32 cellular contexts compared by ENCODE assay signal in the genomic region with DNA sequence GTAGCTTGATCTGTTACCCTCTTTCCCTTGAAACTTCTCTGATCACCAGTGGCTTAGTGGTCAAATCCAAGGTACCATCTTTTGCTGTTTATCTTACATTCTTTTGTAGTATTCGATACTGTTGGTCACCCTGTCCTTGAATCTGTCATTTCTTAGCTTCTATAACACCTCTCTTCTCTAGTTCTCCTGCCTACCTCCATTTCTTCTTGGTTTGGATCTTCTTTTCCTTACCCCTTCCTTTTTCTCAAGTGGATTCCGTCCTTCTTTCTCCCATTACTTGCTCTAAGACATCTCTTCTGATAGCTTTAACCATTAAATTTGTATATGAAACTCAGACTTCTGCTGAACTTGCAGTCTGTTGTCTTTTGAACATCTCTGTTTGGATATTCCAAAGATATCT.
"Had no signal": no experiment of that assay in that cellular context is flagged by ENCODE, and none has a peak within 500 bp of the region (broad histone marks: within the 10 kb centered on the region; RNA-seq: fewer than 3 reads in every experiment).

No MANE protein-coding gene starts in this region.

- H3K9ac ChIP-seq: SK-N-SH had no signal

- H3K4me3 Mint-ChIP-seq: activated CD4-positive, alpha-beta T cell treated with anti-CD3 and anti-CD28 coated beads, Interleukin-2, amount 10 ng/mL, durations not matched to agents 24 days and 14 days; activated CD8-positive, alpha-beta T cell treated with anti-CD3 and anti-CD28 coated beads, Interleukin-2, amount 10 ng/mL, durations not matched to agents 7 days and 5 days; activated naive CD4-positive, alpha-beta T cell treated with anti-CD3 and anti-CD28 coated beads, Interleukin-2, amount 50 U/mL, for 24 hours; activated naive CD8-positive, alpha-beta T cell treated with anti-CD3 and anti-CD28 coated beads, Interleukin-2, amount 10 ng/mL, durations not matched to agents 7 days and 5 days; activated T-cell treated with anti-CD3 and anti-CD28 coated beads, Interleukin-2, amount 50 U/mL, for 24 hours; T-helper 1 cell treated with Interleukin-12 subunit alpha and Interleukin-12 subunit beta and Interleukin-4 antibody, amounts not matched to agents 30 μg/mL and 1 μg/mL, for 36 hours; T-helper 2 cell treated with Interferon-gamma antibody and Interleukin-4, amounts not matched to agents 5 μg/mL and 100 μg/mL, for 36 hours had no signal

- H3K36me3 ChIP-seq: ascending aorta, breast epithelium, Peyer's patch had no signal

- H3K9me3 Mint-ChIP-seq: activated naive CD4-positive, alpha-beta T cell treated with anti-CD3 and anti-CD28 coated beads, Interleukin-2, amount 50 U/mL, for 24 hours; activated naive CD8-positive, alpha-beta T cell treated with anti-CD3 and anti-CD28 coated beads, Interleukin-2, amount 10 ng/mL, durations not matched to agents 7 days and 5 days; activated T-cell treated with anti-CD3 and anti-CD28 coated beads, Interleukin-2, amount 50 U/mL, for 24 hours; activated T-helper 2 cell treated with anti-CD3 and anti-CD28 coated beads, Interferon-gamma antibody, Interleukin-2, Interleukin-4, amounts not matched to agents 10 μg/mL and 5 μg/mL and 100 μg/mL, durations not matched to agents 14 hours and 24 hours and 36 hours; T-helper 1 cell treated with Interleukin-12 subunit alpha and Interleukin-12 subunit beta and Interleukin-4 antibody, amounts not matched to agents 30 μg/mL and 1 μg/mL, for 36 hours; T-helper 2 cell treated with Interferon-gamma antibody and Interleukin-4, amounts not matched to agents 5 μg/mL and 100 μg/mL, for 36 hours had no signal

- DNase-seq: activated CD4-positive, alpha-beta T cell treated with anti-CD3 and anti-CD28 coated beads, Interleukin-2, amount 10 ng/mL, durations not matched to agents 24 days and 14 days; activated CD4-positive, alpha-beta T cell treated with anti-CD3 and anti-CD28 coated beads, Interleukin-2, amount 50 U/mL, for 4 hours; activated CD8-positive, alpha-beta T cell treated with anti-CD3 and anti-CD28 coated beads, Interleukin-2, amount 10 ng/mL, durations not matched to agents 7 days and 5 days; activated gamma-delta T cell; activated naive CD4-positive, alpha-beta T cell treated with Interleukin-2 at 50 U/mL for 16 hours; activated naive CD8-positive, alpha-beta T cell treated with anti-CD3 and anti-CD28 coated beads, Interleukin-2, amount 10 ng/mL, durations not matched to agents 7 days and 5 days; activated T-cell treated with anti-CD3 and anti-CD28 coated beads, Interleukin-2, amount 50 U/mL, for 24 hours; amygdala; Karpas-422; MG63; NCI-H1048; NCI-H1105 treated with DMSO at 0.1 percent for 48 hours; NCI-H1436; NCI-H1694; NCI-H1930; NCI-H345; NCI-H524 treated with DMSO at 0.1 percent for 48 hours; NCI-H748 treated with DMSO at 0.1 percent for 48 hours; NK-92 treated with Interleukin-12 subunit alpha and Interleukin-12 subunit beta, amount 100 ng/mL, for 24 hours; PC-3; Peyer's patch; RPMI8226; SHP77 treated with DMSO at 0.1 percent for 48 hours; SK-N-SH had no signal

- H3K9me3 ChIP-seq: ascending aorta, breast epithelium, MG63, Peyer's patch, SJSA1, SK-N-SH had no signal

- H3K27me3 Mint-ChIP-seq: activated CD4-positive, alpha-beta T cell treated with anti-CD3 and anti-CD28 coated beads, Interleukin-2, amount 10 ng/mL, durations not matched to agents 24 days and 14 days; activated naive CD4-positive, alpha-beta T cell treated with anti-CD3 and anti-CD28 coated beads, Interleukin-2, amount 50 U/mL, for 24 hours; activated naive CD8-positive, alpha-beta T cell treated with anti-CD3 and anti-CD28 coated beads, Interleukin-2, amount 10 ng/mL, durations not matched to agents 7 days and 5 days; activated T-cell treated with anti-CD3 and anti-CD28 coated beads, Interleukin-2, amount 50 U/mL, for 24 hours had no signal

- ATAC-seq: activated CD8-positive, alpha-beta T cell treated with anti-CD3 and anti-CD28 coated beads, Interleukin-2, amount 10 ng/mL, durations not matched to agents 7 days and 5 days; PC-3 had no signal

- H3K4me3 ChIP-seq: ascending aorta, breast epithelium, MG63, Peyer's patch, SJSA1 had no signal

- H3K27me3 ChIP-seq: ascending aorta, breast epithelium, MG63, Peyer's patch, SJSA1 had no signal

- FAIRE-seq: TTC549 had no signal

- H3K27ac ChIP-seq: ascending aorta, breast epithelium, Peyer's patch, SJSA1 had no signal

- H3K27ac Mint-ChIP-seq: activated CD4-positive, alpha-beta T cell treated with anti-CD3 and anti-CD28 coated beads, Interleukin-2, amount 10 ng/mL, durations not matched to agents 24 days and 14 days; activated CD8-positive, alpha-beta T cell treated with anti-CD3 and anti-CD28 coated beads, Interleukin-2, amount 10 ng/mL, durations not matched to agents 7 days and 5 days; activated naive CD4-positive, alpha-beta T cell treated with anti-CD3 and anti-CD28 coated beads, Interleukin-2, amount 50 U/mL, for 24 hours; activated naive CD8-positive, alpha-beta T cell treated with anti-CD3 and anti-CD28 coated beads, Interleukin-2, amount 10 ng/mL, durations not matched to agents 7 days and 5 days; activated T-cell treated with anti-CD3 and anti-CD28 coated beads, Interleukin-2, amount 50 U/mL, for 24 hours; activated T-helper 2 cell treated with anti-CD3 and anti-CD28 coated beads, Interferon-gamma antibody, Interleukin-2, Interleukin-4, amounts not matched to agents 10 μg/mL and 5 μg/mL and 100 μg/mL, durations not matched to agents 14 hours and 24 hours and 36 hours; T-helper 1 cell treated with Interleukin-12 subunit alpha and Interleukin-12 subunit beta and Interleukin-4 antibody, amounts not matched to agents 30 μg/mL and 1 μg/mL, for 36 hours; T-helper 2 cell treated with Interferon-gamma antibody and Interleukin-4, amounts not matched to agents 5 μg/mL and 100 μg/mL, for 36 hours had no signal

- H3K4me2 ChIP-seq: SK-N-SH had no signal
